Comparison of ENCODE assay signal across 12 cellular contexts in the genomic region with DNA sequence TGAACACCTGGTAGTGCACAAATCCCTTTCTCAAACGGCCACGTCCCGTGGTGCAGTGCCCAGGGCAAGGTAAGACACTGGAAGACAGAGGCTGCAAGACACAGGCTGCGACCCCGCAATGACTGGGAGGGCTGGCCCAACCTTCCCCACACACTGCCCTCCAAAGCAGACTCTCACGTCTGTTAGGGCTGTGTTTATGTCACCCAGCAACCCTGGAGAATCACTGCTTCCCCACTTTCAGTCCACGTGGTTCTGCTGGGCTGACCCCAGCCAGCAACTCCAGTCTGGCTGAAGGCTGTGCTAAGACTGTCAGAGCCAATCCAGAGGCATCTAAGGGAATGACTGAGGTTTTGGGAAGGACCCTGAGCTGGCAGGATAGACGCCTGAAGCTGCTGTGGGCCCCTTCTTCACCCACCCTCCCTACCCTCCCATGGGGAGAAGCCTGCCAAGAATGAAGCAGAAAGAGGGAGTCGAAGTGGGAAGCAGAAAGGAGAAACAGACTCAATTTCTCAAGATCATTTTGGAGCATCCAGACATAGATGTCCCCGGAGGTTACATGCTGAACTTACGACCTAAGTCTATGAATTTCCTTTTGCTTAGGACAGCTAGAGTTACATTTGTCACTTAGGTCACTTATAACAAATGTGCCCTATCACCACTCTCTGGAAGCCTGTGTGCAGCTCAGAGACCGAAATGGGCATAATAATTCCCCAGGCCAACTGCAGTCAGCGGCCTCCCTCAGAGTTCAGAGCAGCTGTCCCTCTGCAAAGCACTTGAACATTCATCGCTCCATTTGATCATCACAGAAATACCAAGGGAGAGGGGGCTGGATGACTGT. TPM values are rescaled to one million over a fixed set of nuclear protein-coding genes. Genes with fewer than 3 reads are reported as not detected.
DNase-seq lines count a peak whose midpoint lies in the region; ATAC-seq lines count a peak whose summit lies in the region.
"Had no signal": no experiment of that assay in that cellular context is flagged by ENCODE, and none has a peak within 500 bp of the region (broad histone marks: within the 10 kb centered on the region; RNA-seq: fewer than 3 reads in every experiment).

No MANE protein-coding gene starts in this region.

- intact Hi-C loops in sciatic nerve (cut with DNase I) = no loop called here

- DNase-seq in GM04503 (ENCODE audit: low read depth) (peak; percentile 25), astrocyte of the hippocampus (ENCODE audit: low read depth, low spot score) (peak; percentile 31), islet precursor cell (peak; percentile 73), sciatic nerve (ENCODE audit: low spot score) (no peak), COLO829 (ENCODE audit: low spot score) (no peak), NCI-H524 (lab: John Stamatoyannopoulos, UW) (no peak)
- DNase-seq: activated CD4-positive, alpha-beta T cell treated with anti-CD3 and anti-CD28 coated beads for 4 hours; DMS79; foreskin keratinocyte; NCI-H2029 had no signal

- ATAC-seq in sciatic nerve (peak; percentile 86), HG03159 (IDR thresholded peaks at IDR 0.05; ENCODE audit: unreplicated experiment) (no peak), HG03354 (IDR thresholded peaks at IDR 0.05; ENCODE audit: poor library complexity, severe bottlenecking, unreplicated experiment) (no peak)
- ATAC-seq: foreskin keratinocyte had no signal

RNA-seq across cellular contexts. Expression of gene KDM2B, which starts 11.6 kb away (rescaled TPM):
- 22.9 TPM for total RNA-seq in sciatic nerve

RNA-seq across cellular contexts. Expression of gene ORAI1, which starts 57.1 kb away (rescaled TPM):
- 14.0 TPM for total RNA-seq in sciatic nerve

Comparison
In these comparisons a context has a peak if more than half of its experiments do, and no peak if none do; other contexts are left out.
1. DNase-seq: peak in GM04503 (single experiment), astrocyte of the hippocampus (single experiment) and islet precursor cell (single experiment); none in sciatic nerve (single experiment), COLO829 (single experiment) and NCI-H524 (0 of 2).